1 cellular context compared by ENCODE assay signal in the genomic region with DNA sequence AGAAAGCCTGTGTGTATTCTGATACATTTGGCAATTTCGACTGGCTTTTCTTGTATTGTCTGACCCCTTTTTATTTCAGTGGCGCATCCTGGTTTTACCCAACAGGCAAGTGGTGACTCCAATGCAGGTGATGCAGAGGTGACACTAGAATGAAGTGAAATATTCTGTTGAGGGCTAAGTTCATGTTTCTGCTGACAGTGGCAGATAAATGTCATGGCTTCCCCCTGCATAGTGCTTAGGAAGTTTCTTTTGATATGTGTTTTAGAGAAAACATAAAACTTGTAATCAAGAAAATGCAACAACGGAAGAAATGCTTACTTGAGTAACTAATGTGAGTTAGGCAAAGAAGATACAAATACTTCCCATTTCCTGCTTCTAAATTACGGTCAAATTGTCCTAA.
TF ChIP-seq lines count a peak whose summit lies in the region.

No MANE protein-coding gene starts in this region.

TF ChIP-seq in HepG2, 621 proteins besides CTCF, POLR2A, EP300 and RAD21:
- peak; percentile 42; the same call in 1 of the 2 replicates for TF ChIP-seq MAFF (IDR thresholded peaks at IDR 0.05; ENCODE audit: low read depth, low read length)
- TF ChIP-seq MAFK (conservative IDR thresholded peaks at IDR 0.05 in 1 of 2, IDR thresholded peaks at IDR 0.05 in 1 of 2; ENCODE audit: low read length in 2 of 2), result peak; percentile 30 to 65; a peak in 2 of 4 replicates
